In the genomic region with DNA sequence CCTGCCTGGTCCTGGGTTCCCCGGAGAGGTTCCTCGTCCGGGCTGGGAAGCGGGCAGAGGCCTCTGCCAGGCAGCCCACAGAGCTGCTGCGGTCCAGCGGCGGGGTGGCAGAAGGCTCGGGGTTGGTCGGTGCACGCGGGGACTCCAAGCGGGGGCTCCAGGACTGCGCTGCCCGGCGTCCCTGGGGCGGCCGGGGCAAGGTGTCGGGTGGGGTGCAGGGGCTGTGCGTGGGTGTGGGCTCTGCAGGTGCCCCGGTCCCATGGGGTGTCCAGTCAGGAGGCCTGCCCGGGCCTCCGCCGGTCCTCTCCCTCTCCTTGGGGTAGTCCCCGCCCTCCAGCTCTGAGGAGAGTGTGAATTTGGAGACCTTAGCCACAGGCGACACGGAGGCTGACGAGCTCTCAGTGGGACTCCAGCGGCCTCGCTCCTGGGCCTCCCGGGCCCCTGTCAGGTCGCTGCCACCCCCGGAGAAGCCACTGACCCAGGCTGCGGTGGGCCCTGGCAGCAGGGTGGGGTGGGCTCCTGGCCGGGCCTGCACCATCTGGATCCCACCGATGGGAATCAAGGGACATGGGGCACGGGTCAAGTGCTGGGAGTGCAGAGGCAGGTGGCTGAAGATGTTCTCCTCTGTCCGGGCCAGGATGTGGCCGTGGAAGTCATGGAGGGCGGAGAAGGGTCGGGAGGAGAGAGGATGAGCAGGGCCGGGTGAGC, we compare ENCODE assay signal across 1 cellular context.
TF ChIP-seq lines count a peak whose summit lies in the region.

No MANE protein-coding gene starts in this region.

TF ChIP-seq in H1, 55 proteins besides CTCF, POLR2A, EP300 and RAD21:
- TF ChIP-seq CEBPB (IDR thresholded peaks at IDR 0.05; ENCODE audit: low read depth, low read length) (no peak), RNF2 (IDR thresholded peaks at IDR 0.05; ENCODE audit: borderline replicate concordance, low read depth, low read length, missing control alignments, poor library complexity, severe bottlenecking) (no peak), BCL11A (IDR thresholded peaks at IDR 0.05; ENCODE audit: low read depth in 2 of 2, low read length in 2 of 2) (no peak), HDAC2 (IDR thresholded peaks at IDR 0.05; ENCODE audit: borderline replicate concordance in 1 of 2, low read depth in 2 of 2, low read length in 2 of 2) (no peak), E2F6 (IDR thresholded peaks at IDR 0.05) (no peak), RXRA (IDR thresholded peaks at IDR 0.05; ENCODE audit: insufficient read depth, low read depth, low read length) (no peak), EGR1 (IDR thresholded peaks at IDR 0.05; ENCODE audit: borderline replicate concordance, low read depth, low read length) (no peak), CBX8 (IDR thresholded peaks at IDR 0.05; ENCODE audit: borderline replicate concordance, low read depth, low read length) (no peak), CHD1 (IDR thresholded peaks at IDR 0.05; ENCODE audit: low read depth, low read length) (no peak), CHD2 (IDR thresholded peaks at IDR 0.05; ENCODE audit: low read length) (no peak), CREB1 (IDR thresholded peaks at IDR 0.05) (no peak), BRCA1 (IDR thresholded peaks at IDR 0.05; ENCODE audit: low read depth, low read length) (no peak), BACH1 (IDR thresholded peaks at IDR 0.05; ENCODE audit: low read length) (no peak), NRF1 (IDR thresholded peaks at IDR 0.05; ENCODE audit: low read depth, low read length) (no peak), ZNF274 (IDR thresholded peaks at IDR 0.05; ENCODE audit: borderline replicate concordance, extremely low read depth, low read length) (no peak), HDAC6 (IDR thresholded peaks at IDR 0.05; ENCODE audit: low read depth, low read length) (no peak), TBP (IDR thresholded peaks at IDR 0.05; ENCODE audit: low read depth, low read length) (no peak)
- TF ChIP-seq, protein P1, sequence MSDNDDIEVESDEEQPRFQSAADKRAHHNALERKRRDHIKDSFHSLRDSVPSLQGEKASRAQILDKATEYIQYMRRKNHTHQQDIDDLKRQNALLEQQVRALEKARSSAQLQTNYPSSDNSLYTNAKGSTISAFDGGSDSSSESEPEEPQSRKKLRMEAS (IDR thresholded peaks at IDR 0.05): no peak
